21 cellular contexts compared by ENCODE assay signal in the genomic region with DNA sequence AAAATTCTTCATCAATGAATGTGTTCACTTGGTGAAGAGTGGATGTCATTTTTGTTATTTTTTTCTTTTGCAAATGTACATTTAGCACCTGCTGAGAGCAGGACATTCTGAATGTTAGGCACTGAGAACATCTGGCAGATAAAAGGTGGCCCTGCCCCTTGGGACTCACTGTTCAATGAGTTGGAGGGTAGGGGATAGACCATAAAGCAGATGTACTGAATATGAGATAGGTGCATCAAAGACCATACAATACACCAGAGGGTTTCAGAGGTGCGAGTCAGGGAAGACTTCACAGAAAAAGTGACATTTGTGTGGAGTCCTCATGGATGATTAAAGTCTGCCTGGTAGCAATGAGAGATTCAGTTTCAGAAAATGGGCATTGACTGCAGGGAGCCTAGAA.
"Had no signal": no experiment of that assay in that cellular context is flagged by ENCODE, and none has a peak within 500 bp of the region (broad histone marks: within the 10 kb centered on the region; RNA-seq: fewer than 3 reads in every experiment).

No MANE protein-coding gene starts in this region.

- H3K36me3 Mint-ChIP-seq: natural killer cell treated with Interleukin-12 subunit alpha and Interleukin-12 subunit beta and Interleukin-15 and Interleukin-18, amount 100 ng/mL, for 72 hours had no signal

- ATAC-seq: activated CD8-positive, alpha-beta memory T cell treated with anti-CD3 and anti-CD28 coated beads, Interleukin-2, amount 10 ng/mL, durations not matched to agents 7 days and 5 days; heart left ventricle; left cardiac atrium; natural killer cell treated with Interleukin-12 subunit alpha and Interleukin-12 subunit beta and Interleukin-15 and Interleukin-18, amount 100 ng/mL, for 72 hours; psoas muscle; T-helper 17 cell had no signal

- H3K4me1 ChIP-seq: psoas muscle, right atrium auricular region, transverse colon, uterus had no signal

- H3K27ac Mint-ChIP-seq: activated B cell treated with CpG ODN at 0.5 μM for 24 hours; activated CD4-positive, alpha-beta memory T cell treated with anti-CD3 and anti-CD28 coated beads for 36 hours; activated CD8-positive, alpha-beta memory T cell treated with anti-CD3 and anti-CD28 coated beads, Interleukin-2, amount 10 ng/mL, durations not matched to agents 7 days and 5 days; brain; natural killer cell treated with Interleukin-12 subunit alpha and Interleukin-12 subunit beta and Interleukin-15 and Interleukin-18, amount 100 ng/mL, for 72 hours; stimulated activated naive CD8-positive, alpha-beta T cell treated with anti-CD3 and anti-CD28 coated beads, Interleukin-15, Interleukin-2, amounts not matched to agents 100 ng/mL and 50 ng/mL, for 24 hours; T-helper 17 cell had no signal

- H3K27me3 Mint-ChIP-seq: activated B cell treated with CpG ODN at 0.5 μM for 24 hours; activated CD4-positive, alpha-beta memory T cell treated with anti-CD3 and anti-CD28 coated beads for 36 hours; activated CD8-positive, alpha-beta memory T cell treated with anti-CD3 and anti-CD28 coated beads, Interleukin-2, amount 10 ng/mL, durations not matched to agents 7 days and 5 days; brain; natural killer cell treated with Interleukin-12 subunit alpha and Interleukin-12 subunit beta and Interleukin-15 and Interleukin-18, amount 100 ng/mL, for 72 hours; stimulated activated naive CD8-positive, alpha-beta T cell treated with anti-CD3 and anti-CD28 coated beads, Interleukin-15, Interleukin-2, amounts not matched to agents 100 ng/mL and 50 ng/mL, for 24 hours; T-helper 17 cell had no signal

- H3K4me3 ChIP-seq: heart left ventricle, psoas muscle, right atrium auricular region, spleen, transverse colon, uterus had no signal

- H3K9me3 ChIP-seq: heart left ventricle, psoas muscle, right atrium auricular region, spleen, transverse colon, uterus had no signal

- H3K27me3 ChIP-seq: heart left ventricle, right atrium auricular region, spleen, transverse colon, uterus had no signal

- H3K36me3 ChIP-seq: heart left ventricle, right atrium auricular region, transverse colon, uterus had no signal

- DNase-seq: activated B cell treated with CpG ODN at 0.5 μM for 24 hours; activated CD4-positive, alpha-beta memory T cell treated with anti-CD3 and anti-CD28 coated beads for 36 hours; activated CD4-positive, alpha-beta T cell treated with anti-CD3 and anti-CD28 coated beads for 48 hours; activated CD8-positive, alpha-beta memory T cell treated with anti-CD3 and anti-CD28 coated beads, Interleukin-2, amount 10 ng/mL, durations not matched to agents 7 days and 5 days; activated T-cell treated with anti-CD3 and anti-CD28 coated beads for 4 hours; aorta; heart left ventricle; islet precursor cell; left cardiac atrium; midbrain; psoas muscle; spleen; stimulated activated CD4-positive, alpha-beta T cell treated with anti-CD3 and anti-CD28 coated beads, Interleukin-4, amount 100 ng/mL, for 1 hour; T-helper 17 cell; transverse colon; uterus had no signal

- H3K9me3 Mint-ChIP-seq: activated CD4-positive, alpha-beta memory T cell treated with anti-CD3 and anti-CD28 coated beads for 36 hours; natural killer cell treated with Interleukin-12 subunit alpha and Interleukin-12 subunit beta and Interleukin-15 and Interleukin-18, amount 100 ng/mL, for 72 hours; stimulated activated naive CD8-positive, alpha-beta T cell treated with anti-CD3 and anti-CD28 coated beads, Interleukin-15, Interleukin-2, amounts not matched to agents 100 ng/mL and 50 ng/mL, for 24 hours had no signal

- H3K4me3 Mint-ChIP-seq: activated B cell treated with CpG ODN at 0.5 μM for 24 hours; activated CD4-positive, alpha-beta memory T cell treated with anti-CD3 and anti-CD28 coated beads for 36 hours; activated CD8-positive, alpha-beta memory T cell treated with anti-CD3 and anti-CD28 coated beads, Interleukin-2, amount 10 ng/mL, durations not matched to agents 7 days and 5 days; brain; natural killer cell treated with Interleukin-12 subunit alpha and Interleukin-12 subunit beta and Interleukin-15 and Interleukin-18, amount 100 ng/mL, for 72 hours; stimulated activated naive CD8-positive, alpha-beta T cell treated with anti-CD3 and anti-CD28 coated beads, Interleukin-15, Interleukin-2, amounts not matched to agents 100 ng/mL and 50 ng/mL, for 24 hours; T-helper 17 cell had no signal

- H3K27ac ChIP-seq: epithelial cell of prostate, heart left ventricle, psoas muscle, right atrium auricular region, spleen, transverse colon, uterus had no signal
